ENCODE assay signal across 16 cellular contexts in genomic region chr2:24675338-24675737, GRCh38.
"Had no signal": no experiment of that assay in that cellular context is flagged by ENCODE, and none has a peak within 500 bp of the region (broad histone marks: within the 10 kb centered on the region; RNA-seq: fewer than 3 reads in every experiment).

No MANE protein-coding gene starts in this region.

- ATAC-seq: esophagus mucosa, foreskin keratinocyte, left lung, lower lobe of right lung, natural killer cell had no signal

- H3K4me3 ChIP-seq: coronary artery, dorsolateral prefrontal cortex, left lung, lower lobe of right lung, stomach had no signal

- H3K9me3 ChIP-seq: left lung, lower lobe of right lung, stomach had no signal

- FAIRE-seq: small intestine had no signal

- H3K27me3 ChIP-seq: dorsolateral prefrontal cortex, foreskin keratinocyte, left lung, stomach had no signal

- H3K27ac ChIP-seq: coronary artery, foreskin keratinocyte, left lung, lower lobe of right lung, stomach had no signal

- H3K4me1 ChIP-seq: foreskin keratinocyte, left lung, stomach had no signal

- DNase-seq: dorsolateral prefrontal cortex; effector CD8-positive, alpha-beta T cell; foreskin keratinocyte; head of caudate nucleus; hippocampal formation; islet precursor cell; left lung; lower lobe of right lung; natural killer cell; posterior cingulate gyrus; small intestine; stimulated activated CD4-positive, alpha-beta T cell treated with anti-CD3 and anti-CD28 coated beads, Interleukin-12 subunit alpha, Interleukin-12 subunit beta, amount 100 ng/mL, for 4 hours; stimulated activated naive CD4-positive, alpha-beta T cell; stomach had no signal
